Comparison of ENCODE assay signal across 8 cellular contexts in the genomic region with DNA sequence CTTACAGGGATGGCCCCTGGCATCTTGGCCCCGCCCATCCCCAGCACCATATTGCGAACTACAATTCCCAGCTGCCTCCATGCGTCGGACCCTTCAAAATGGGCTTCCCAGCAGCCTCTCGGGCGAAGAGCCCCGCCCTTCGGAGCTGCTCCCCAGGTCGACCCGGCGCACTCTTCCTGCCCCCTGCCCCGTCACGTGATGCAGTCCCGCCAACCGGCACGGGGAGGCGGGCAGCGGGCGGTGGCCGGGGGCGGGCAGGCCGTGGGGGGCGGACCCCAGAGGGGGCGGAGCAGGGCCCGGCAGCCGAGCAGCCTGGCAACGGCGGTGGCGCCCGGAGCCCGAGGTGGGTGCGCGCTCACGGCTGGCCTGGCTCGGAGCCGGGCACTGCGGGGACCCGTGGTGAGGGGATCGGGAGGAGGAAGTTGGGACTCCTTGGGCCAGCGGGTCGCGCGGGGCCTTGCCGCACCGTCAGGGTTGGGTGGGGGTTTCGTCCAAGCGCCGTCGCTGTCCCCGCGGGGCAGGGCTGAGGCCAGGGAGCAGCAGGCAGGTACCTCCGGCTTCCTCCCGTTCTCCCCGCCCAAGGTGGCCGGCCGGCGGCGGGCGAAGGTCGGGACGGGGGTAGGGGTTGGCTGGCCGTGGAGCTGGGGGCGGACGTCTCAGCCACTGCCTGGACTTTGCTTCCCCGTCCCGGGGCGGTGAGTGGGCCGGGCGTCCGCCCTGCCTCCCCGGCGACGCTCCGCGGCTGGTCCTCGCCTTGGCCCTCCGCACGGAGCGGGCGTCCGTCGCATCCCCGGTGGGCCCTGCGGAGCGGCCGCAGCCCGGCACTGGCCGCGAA. TPM values are rescaled to one million over a fixed set of nuclear protein-coding genes. Genes with fewer than 3 reads are reported as not detected.
A peak's percentile ranks its signal among the peaks of the same experiment; 100 is the strongest.
DNase-seq lines count a peak whose midpoint lies in the region; ATAC-seq and TF ChIP-seq lines count a peak whose summit lies in the region.

A gene (plus strand): TSS at position 302 of the 835 bp plus-strand sequence. CDS start 23,994 bp downstream, outside the sequence.

- CTCF ChIA-PET in BJ (lab: Yijun Ruan, JAX) = no interaction called here

- H3K4me3 ChIP-seq in BJ (ENCODE audit: low read depth, low read length) (peak within 1 kb of the TSS; percentile 79), kidney epithelial cell (ENCODE audit: low read depth, low read length) (peak within 1 kb of the TSS; percentile 85)

- peak; percentile 87 for ATAC-seq in GM19324 (IDR thresholded peaks at IDR 0.05; ENCODE audit: low FRiP score, unreplicated experiment)
- ATAC-seq in HG03460 (IDR thresholded peaks at IDR 0.05; ENCODE audit: unreplicated experiment) = peak; percentile 88

- no peaks in the 10 kb centered on the region for H3K27me3 ChIP-seq in BJ (ENCODE audit: control insufficient read depth, insufficient read depth, low read length)
- H3K27me3 ChIP-seq in kidney epithelial cell (ENCODE audit: control insufficient read depth, insufficient read depth, low read length) = no peaks in the 10 kb centered on the region

- DNase-seq in BJ (ENCODE audit: low read depth) (peak; percentile 74), NCI-H524 treated with DMSO at 0.1 percent for 48 hours (lab: John Stamatoyannopoulos, UW) (peak; percentile 80), kidney epithelial cell (ENCODE audit: low read depth) (peak; percentile 82)
- DNase-seq in activated CD4-positive, alpha-beta T cell treated with anti-CD3 and anti-CD28 coated beads for 4 hours = peak; percentile 87 to 90
- DNase-seq in stimulated activated CD4-positive, alpha-beta T cell treated with anti-CD3 and anti-CD28 coated beads, Interleukin-15, amount 100 ng/mL, for 24 hours = peak; percentile 93

- peak within 1 kb of the TSS; percentile 29 for H3K27ac ChIP-seq in cingulate gyrus (ENCODE audit: low read depth, low read length)

- no peak for TF ChIP-seq CTCF in BJ (IDR thresholded peaks at IDR 0.05; ENCODE audit: insufficient read depth, low read depth, low read length)
- no peak for TF ChIP-seq CTCF in kidney epithelial cell (IDR thresholded peaks at IDR 0.05; ENCODE audit: insufficient read depth, low read length, poor library complexity, severe bottlenecking)

- POLR2A ChIA-PET in BJ (lab: Charles Lee) = no interaction called here

- H3K36me3 ChIP-seq in BJ (ENCODE audit: control insufficient read depth, insufficient read depth, low read length) (no peaks in the 10 kb centered on the region), kidney epithelial cell (ENCODE audit: control insufficient read depth, insufficient read depth, low read length) (no peaks in the 10 kb centered on the region)

RNA-seq across cellular contexts. Expression of the gene that starts here (rescaled TPM):
- polyA plus RNA-seq in BJ (2011; rRNA removed) = 2.6 and 4.6 TPM in 2 replicates
- 1.9 and 2.0 TPM in 2 replicates for polyA minus RNA-seq in BJ (2011; rRNA and poly(A)+ RNA removed)
- total RNA-seq in kidney epithelial cell = 6.6 and 12.4 TPM in 2 replicates

Comparison
In these comparisons a context has a peak if more than half of its experiments do, and no peak if none do; other contexts are left out.
1. Peak in every context shown above with its lines: DNase-seq, ATAC-seq, H3K4me3 ChIP-seq and H3K27ac ChIP-seq.